25 cellular contexts compared by ENCODE assay signal in genomic region chr5:82599030-82599429, GRCh38.
"Had no signal": no experiment of that assay in that cellular context is flagged by ENCODE, and none has a peak within 500 bp of the region (broad histone marks: within the 10 kb centered on the region; RNA-seq: fewer than 3 reads in every experiment).

No MANE protein-coding gene starts in this region.

- H3K27ac Mint-ChIP-seq: activated CD4-positive, alpha-beta T cell treated with anti-CD3 and anti-CD28 coated beads, Interleukin-2, amount 10 ng/mL, durations not matched to agents 24 days and 14 days; activated CD8-positive, alpha-beta T cell treated with anti-CD3 and anti-CD28 coated beads for 36 hours; activated naive CD4-positive, alpha-beta T cell treated with anti-CD3 and anti-CD28 coated beads, Interleukin-2, amount 50 U/mL, for 24 hours; activated naive CD8-positive, alpha-beta T cell treated with anti-CD3 and anti-CD28 coated beads, Interleukin-2, amount 10 ng/mL, durations not matched to agents 7 days and 5 days; activated T-cell treated with anti-CD3 and anti-CD28 coated beads, Interleukin-2, amount 50 U/mL, for 24 hours; activated T-helper 2 cell treated with anti-CD3 and anti-CD28 coated beads, Interferon-gamma antibody, Interleukin-2, Interleukin-4, amounts not matched to agents 10 μg/mL and 5 μg/mL and 100 μg/mL, durations not matched to agents 14 hours and 24 hours and 36 hours had no signal

- H3K36me3 ChIP-seq: ascending aorta, WERI-Rb-1 had no signal

- H3K4me3 ChIP-seq: ascending aorta had no signal

- H3K4me3 Mint-ChIP-seq: activated CD4-positive, alpha-beta T cell treated with anti-CD3 and anti-CD28 coated beads, Interleukin-2, amount 10 ng/mL, durations not matched to agents 24 days and 14 days; activated CD8-positive, alpha-beta T cell treated with anti-CD3 and anti-CD28 coated beads for 36 hours; activated naive CD4-positive, alpha-beta T cell treated with anti-CD3 and anti-CD28 coated beads, Interleukin-2, amount 50 U/mL, for 24 hours; activated naive CD8-positive, alpha-beta T cell treated with anti-CD3 and anti-CD28 coated beads, Interleukin-2, amount 10 ng/mL, durations not matched to agents 7 days and 5 days; activated T-cell treated with anti-CD3 and anti-CD28 coated beads, Interleukin-2, amount 50 U/mL, for 24 hours had no signal

- H3K4me1 Mint-ChIP-seq: activated CD4-positive, alpha-beta T cell treated with anti-CD3 and anti-CD28 coated beads, Interleukin-2, amount 10 ng/mL, durations not matched to agents 24 days and 14 days; activated naive CD4-positive, alpha-beta T cell treated with anti-CD3 and anti-CD28 coated beads, Interleukin-2, amount 50 U/mL, for 24 hours; activated naive CD8-positive, alpha-beta T cell treated with anti-CD3 and anti-CD28 coated beads, Interleukin-2, amount 10 ng/mL, durations not matched to agents 7 days and 5 days had no signal

- ATAC-seq: activated CD8-positive, alpha-beta T cell treated with anti-CD3 and anti-CD28 coated beads for 36 hours; Panc1 had no signal

- DNase-seq: activated CD4-positive, alpha-beta T cell treated with anti-CD3 and anti-CD28 coated beads for 1 hour; activated CD4-positive, alpha-beta T cell treated with anti-CD3 and anti-CD28 coated beads, Interleukin-2, amount 10 ng/mL, durations not matched to agents 24 days and 14 days; activated CD4-positive, alpha-beta T cell treated with anti-CD3 and anti-CD28 coated beads, Interleukin-2, amount 50 U/mL, for 4 hours; activated CD4-positive, CD25-positive, alpha-beta regulatory T cell; activated CD8-positive, alpha-beta T cell treated with anti-CD3 and anti-CD28 coated beads for 36 hours; activated gamma-delta T cell; activated naive CD4-positive, alpha-beta T cell treated with Interleukin-2 at 50 U/mL for 16 hours; activated naive CD8-positive, alpha-beta T cell treated with anti-CD3 and anti-CD28 coated beads, Interleukin-2, amount 10 ng/mL, durations not matched to agents 7 days and 5 days; activated T-cell treated with anti-CD3 and anti-CD28 coated beads, Interleukin-2, amount 50 U/mL, for 24 hours; amygdala; caudate nucleus; MV-4-11; NCI-H1092; NCI-H1436 treated with DMSO at 0.1 percent for 48 hours; NCI-H1694 treated with DMSO at 0.1 percent for 48 hours; NCI-H2029; NCI-H345; NCI-H524 treated with DMSO at 0.1 percent for 48 hours; SIG-M5; T1000; WERI-Rb-1 had no signal

- H3K9me3 ChIP-seq: ascending aorta had no signal

- H3K27me3 ChIP-seq: ascending aorta had no signal

- H3K36me3 Mint-ChIP-seq: activated naive CD4-positive, alpha-beta T cell treated with anti-CD3 and anti-CD28 coated beads, Interleukin-2, amount 50 U/mL, for 24 hours; activated naive CD8-positive, alpha-beta T cell treated with anti-CD3 and anti-CD28 coated beads, Interleukin-2, amount 10 ng/mL, durations not matched to agents 7 days and 5 days had no signal

- H3K27ac ChIP-seq: WERI-Rb-1 had no signal

- H3K9me3 Mint-ChIP-seq: activated CD8-positive, alpha-beta T cell treated with anti-CD3 and anti-CD28 coated beads for 36 hours; activated naive CD4-positive, alpha-beta T cell treated with anti-CD3 and anti-CD28 coated beads, Interleukin-2, amount 50 U/mL, for 24 hours; activated T-cell treated with anti-CD3 and anti-CD28 coated beads, Interleukin-2, amount 50 U/mL, for 24 hours; activated T-helper 2 cell treated with anti-CD3 and anti-CD28 coated beads, Interferon-gamma antibody, Interleukin-2, Interleukin-4, amounts not matched to agents 10 μg/mL and 5 μg/mL and 100 μg/mL, durations not matched to agents 14 hours and 24 hours and 36 hours had no signal
